In the genomic region with DNA sequence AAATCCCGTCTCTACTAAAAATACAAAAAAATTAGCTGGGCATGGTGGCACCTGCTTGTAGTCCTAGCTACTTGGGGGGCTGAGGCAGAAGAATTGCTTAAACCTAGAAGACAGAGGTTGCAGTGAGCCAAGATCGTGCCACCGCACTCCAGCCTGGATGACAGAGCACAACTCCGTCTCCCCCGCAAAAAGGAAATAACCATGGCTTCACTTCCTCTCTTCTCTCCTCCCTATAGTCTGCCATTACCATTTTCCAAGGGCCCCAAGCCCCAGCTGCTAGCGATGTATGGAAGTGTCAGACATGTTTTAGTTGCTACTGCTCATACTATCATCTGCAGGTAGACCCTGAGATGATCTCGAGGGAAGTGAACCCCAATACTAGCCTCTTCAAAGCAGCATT, we compare ENCODE assay signal across 19 cellular contexts.
"Had no signal": no experiment of that assay in that cellular context is flagged by ENCODE, and none has a peak within 500 bp of the region (broad histone marks: within the 10 kb centered on the region; RNA-seq: fewer than 3 reads in every experiment).

No MANE protein-coding gene starts in this region.

- DNase-seq: kidney glomerular epithelial cell; left colon; left lung; lower lobe of right lung; mammary epithelial cell; mesenchymal stem cell; naive thymus-derived CD8-positive, alpha-beta T cell; nucleus accumbens; pancreas; posterior cingulate gyrus; retina; right cardiac atrium; sigmoid colon; small intestine; spleen; stimulated activated CD4-positive, alpha-beta T cell treated with anti-CD3 and anti-CD28 coated beads, Interleukin-4, amount 100 ng/mL, for 24 hours; stimulated activated naive CD4-positive, alpha-beta T cell; uterus had no signal

- ATAC-seq: left colon; left lung; lower lobe of right lung; naive thymus-derived CD8-positive, alpha-beta T cell; pancreas; right cardiac atrium; stimulated activated effector memory CD8-positive, alpha-beta T cell treated with anti-CD3 and anti-CD28 coated beads, Interleukin-12 subunit alpha, Interleukin-12 subunit beta, amount 100 ng/mL, for 72 hours had no signal
